ENCODE assay signal across 12 cellular contexts in the genomic region with DNA sequence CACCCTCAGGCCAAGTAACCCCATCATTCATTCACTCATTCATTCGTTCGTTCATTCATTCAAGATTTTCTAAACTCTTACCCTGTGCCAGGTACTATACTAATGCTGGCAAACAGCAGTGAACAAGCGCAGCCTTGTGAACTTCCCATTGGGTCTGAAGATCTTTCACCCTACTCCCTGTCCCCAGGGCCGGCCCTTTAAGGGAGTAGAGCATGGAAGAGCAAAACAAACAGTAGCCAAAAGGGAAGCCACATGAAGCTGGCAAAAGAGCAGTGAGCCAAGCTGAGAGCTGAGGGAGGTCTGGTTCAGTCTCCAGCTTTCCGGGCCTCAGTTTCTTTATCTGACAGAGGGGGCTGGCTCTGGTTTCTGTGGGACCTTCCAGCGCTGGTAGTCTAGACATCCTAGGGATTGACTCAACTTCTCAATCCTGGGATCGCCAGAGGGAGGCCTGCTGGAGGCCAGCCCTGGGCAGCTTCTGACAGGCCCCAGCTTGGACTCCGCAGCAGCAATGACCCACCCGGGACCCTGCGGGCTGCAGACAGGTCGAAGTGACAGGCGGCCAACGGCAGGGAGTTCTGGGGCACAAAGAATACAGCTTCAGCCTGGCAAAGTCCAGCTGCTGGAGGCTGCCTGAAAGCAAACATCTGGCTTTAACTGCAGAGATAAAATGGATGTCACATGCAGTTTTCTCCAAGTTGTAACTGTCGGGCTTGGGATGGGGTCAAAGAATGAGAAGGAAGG. TPM values are rescaled to one million over a fixed set of nuclear protein-coding genes. Genes with fewer than 3 reads are reported as not detected.
DNase-seq lines count a peak whose midpoint lies in the region; ATAC-seq and TF ChIP-seq lines count a peak whose summit lies in the region.
"Had no signal": no experiment of that assay in that cellular context is flagged by ENCODE, and none has a peak within 500 bp of the region (broad histone marks: within the 10 kb centered on the region; RNA-seq: fewer than 3 reads in every experiment).

No MANE protein-coding gene starts in this region.

- no peak for TF ChIP-seq CTCF in activated CD8-positive, alpha-beta T cell treated with anti-CD3 and anti-CD28 coated beads for 36 hours (IDR thresholded peaks at IDR 0.05)
- TF ChIP-seq CTCF in endodermal cell (conservative IDR thresholded peaks at IDR 0.05) (no peak), nephron progenitor cell (IDR thresholded peaks at IDR 0.05) (no peak)

- WGBS in endodermal cell (ENCODE audit: insufficient coverage in 1 of 2, insufficient read length in 1 of 2), 2 experiments: 93 to 98% methylated on average over 8 to 14 of the region's 14 CpGs
- WGBS in urinary bladder: 38% methylated on average over 14 of the region's 14 CpGs

- H3K4me3 Mint-ChIP-seq in activated CD8-positive, alpha-beta T cell treated with anti-CD3 and anti-CD28 coated beads for 36 hours: peak overlapping the region; percentile 37
- no peak overlapping the region for H3K4me3 Mint-ChIP-seq in activated CD8-positive, alpha-beta T cell treated with anti-CD3 and anti-CD28 coated beads, Interleukin-2, amount 10 ng/mL, durations not matched to agents 7 days and 5 days
- H3K4me3 Mint-ChIP-seq in endodermal cell (no peak overlapping the region), nephron progenitor cell (no peak overlapping the region)

- no peak overlapping the region for H3K9ac ChIP-seq in endodermal cell (ENCODE audit: extremely low read depth, low read length, poor library complexity, severe bottlenecking)
- H3K9ac ChIP-seq in muscle layer of colon (ENCODE audit: low read length): peak overlapping the region; percentile 55

- no peaks in the 10 kb centered on the region for H3K9me3 ChIP-seq in endodermal cell (ENCODE audit: control insufficient read depth, low read length)
- H3K9me3 ChIP-seq in muscle layer of colon (ENCODE audit: low read length): no peaks in the 10 kb centered on the region

- no peaks in the 10 kb centered on the region for H3K9me3 Mint-ChIP-seq in activated CD8-positive, alpha-beta T cell treated with anti-CD3 and anti-CD28 coated beads for 36 hours
- H3K9me3 Mint-ChIP-seq in activated CD8-positive, alpha-beta T cell treated with anti-CD3 and anti-CD28 coated beads, Interleukin-2, amount 10 ng/mL, durations not matched to agents 7 days and 5 days (ENCODE audit: insufficient read depth): no peaks in the 10 kb centered on the region
- no peaks in the 10 kb centered on the region for H3K9me3 Mint-ChIP-seq in endodermal cell
- no peaks in the 10 kb centered on the region for H3K9me3 Mint-ChIP-seq in nephron progenitor cell

- H3K27me3 Mint-ChIP-seq in activated CD8-positive, alpha-beta T cell treated with anti-CD3 and anti-CD28 coated beads for 36 hours: no peaks in the 10 kb centered on the region
- no peaks in the 10 kb centered on the region for H3K27me3 Mint-ChIP-seq in activated CD8-positive, alpha-beta T cell treated with anti-CD3 and anti-CD28 coated beads, Interleukin-2, amount 10 ng/mL, durations not matched to agents 7 days and 5 days (ENCODE audit: low read depth)
- no peaks in the 10 kb centered on the region for H3K27me3 Mint-ChIP-seq in endodermal cell (ENCODE audit: insufficient read depth)
- peaks cover 3% of the 10 kb centered on the region for H3K27me3 Mint-ChIP-seq in nephron progenitor cell (ENCODE audit: low read depth, poor library complexity)

- CTCF ChIA-PET in activated CD8-positive, alpha-beta T cell treated with anti-CD3 and anti-CD28 coated beads for 36 hours (lab: Charles Lee): interaction anchor here (1.0 to 1.5 kb wide), 3 partner anchors 12 to 30 kb away, joined by 3 read pairs; no protein-coding TSS in a partner anchor
- CTCF ChIA-PET in activated CD8-positive, alpha-beta T cell treated with anti-CD3 and anti-CD28 coated beads, Interleukin-2, amount 10 ng/mL, durations not matched to agents 7 days and 5 days (lab: Charles Lee): interaction anchor here (1.1 to 2.9 kb wide), 3 partner anchors 26 to 41 kb away, joined by 3 to 10 read pairs (median 3); no protein-coding TSS in a partner anchor

- H3K27me3 ChIP-seq in endodermal cell (ENCODE audit: control insufficient read depth, insufficient read depth, low read length, poor library complexity, severe bottlenecking) (no peaks in the 10 kb centered on the region), muscle layer of colon (ENCODE audit: control insufficient read depth in 1 of 2, insufficient read depth in 2 of 2, low read length in 2 of 2) (no peaks in the 10 kb centered on the region)

- DNase-seq in activated CD8-positive, alpha-beta T cell treated with anti-CD3 and anti-CD28 coated beads for 36 hours: no peak
- no peak for DNase-seq in activated CD8-positive, alpha-beta T cell treated with anti-CD3 and anti-CD28 coated beads, Interleukin-2, amount 10 ng/mL, durations not matched to agents 7 days and 5 days
- DNase-seq in endodermal cell: no peak
- no peak for DNase-seq in COR-L47 (lab: John Stamatoyannopoulos, UW)
- DNase-seq in nephron progenitor cell: no peak
- no peak for DNase-seq in NCI-H146 treated with DMSO at 0.1 percent for 48 hours (lab: John Stamatoyannopoulos, UW; ENCODE audit: unreplicated experiment)
- DNase-seq: 8988T; activated CD8-positive, alpha-beta memory T cell treated with anti-CD3 and anti-CD28 coated beads, Interleukin-2, amount 50 U/mL, for 4 hours; NCI-H1694; SIG-M5 had no signal

- H3K36me3 ChIP-seq in endodermal cell (ENCODE audit: control insufficient read depth, insufficient read depth, low read length): peaks cover 37% of the 10 kb centered on the region
- H3K36me3 ChIP-seq in muscle layer of colon (ENCODE audit: insufficient read depth, low read length): no peaks in the 10 kb centered on the region
- H3K36me3 ChIP-seq in urinary bladder (ENCODE audit: insufficient read depth): no peaks in the 10 kb centered on the region

- H3K4me1 Mint-ChIP-seq in activated CD8-positive, alpha-beta T cell treated with anti-CD3 and anti-CD28 coated beads for 36 hours (ENCODE audit: low read depth): peaks cover 88% of the 10 kb centered on the region
- peaks cover 85% of the 10 kb centered on the region for H3K4me1 Mint-ChIP-seq in activated CD8-positive, alpha-beta T cell treated with anti-CD3 and anti-CD28 coated beads, Interleukin-2, amount 10 ng/mL, durations not matched to agents 7 days and 5 days (ENCODE audit: low read depth)
- peaks cover 56% of the 10 kb centered on the region for H3K4me1 Mint-ChIP-seq in endodermal cell
- peaks cover 83% of the 10 kb centered on the region for H3K4me1 Mint-ChIP-seq in nephron progenitor cell

- H3K4me3 ChIP-seq in endodermal cell (ENCODE audit: low read length) (no peak overlapping the region), muscle layer of colon (ENCODE audit: low read depth in 1 of 2, low read length in 2 of 2) (peak overlapping the region in 1 of 2 donors; percentile 46), urinary bladder (ENCODE audit: low read depth, low read length) (no peak overlapping the region)

- ATAC-seq in activated CD8-positive, alpha-beta T cell treated with anti-CD3 and anti-CD28 coated beads for 36 hours: no peak
- ATAC-seq in activated CD8-positive, alpha-beta T cell treated with anti-CD3 and anti-CD28 coated beads, Interleukin-2, amount 10 ng/mL, durations not matched to agents 7 days and 5 days: no peak

- intact Hi-C loops in activated CD8-positive, alpha-beta T cell treated with anti-CD3 and anti-CD28 coated beads for 36 hours (cut with micrococcal nuclease): no loop called here

- H3K4me1 ChIP-seq in endodermal cell (ENCODE audit: control insufficient read depth, insufficient read depth, low read length) (peaks cover 5% of the 10 kb centered on the region), muscle layer of colon (ENCODE audit: insufficient read depth, low read length) (peaks cover 89% of the 10 kb centered on the region), urinary bladder (ENCODE audit: insufficient read depth) (peaks cover 6% of the 10 kb centered on the region)

- no peak overlapping the region for H3K27ac ChIP-seq in endodermal cell (ENCODE audit: low read depth, low read length)
- H3K27ac ChIP-seq in muscle layer of colon (ENCODE audit: low read depth, low read length): peak overlapping the region; percentile 99
- H3K27ac ChIP-seq in urinary bladder (ENCODE audit: low read depth): peak overlapping the region; percentile 46

- H3K27ac Mint-ChIP-seq in activated CD8-positive, alpha-beta T cell treated with anti-CD3 and anti-CD28 coated beads for 36 hours: peak overlapping the region; percentile 91
- no peak overlapping the region for H3K27ac Mint-ChIP-seq in activated CD8-positive, alpha-beta T cell treated with anti-CD3 and anti-CD28 coated beads, Interleukin-2, amount 10 ng/mL, durations not matched to agents 7 days and 5 days
- H3K27ac Mint-ChIP-seq in endodermal cell (peak overlapping the region; percentile 61), nephron progenitor cell (no peak overlapping the region)

- peaks cover 50% of the 10 kb centered on the region for H3K36me3 Mint-ChIP-seq in activated CD8-positive, alpha-beta T cell treated with anti-CD3 and anti-CD28 coated beads for 36 hours (ENCODE audit: low read depth)
- peaks cover 9% of the 10 kb centered on the region for H3K36me3 Mint-ChIP-seq in activated CD8-positive, alpha-beta T cell treated with anti-CD3 and anti-CD28 coated beads, Interleukin-2, amount 10 ng/mL, durations not matched to agents 7 days and 5 days (ENCODE audit: low read depth)
- H3K36me3 Mint-ChIP-seq in endodermal cell (ENCODE audit: low read depth): peaks cover 34% of the 10 kb centered on the region
- H3K36me3 Mint-ChIP-seq in nephron progenitor cell (ENCODE audit: low read depth): peaks cover 4% of the 10 kb centered on the region

- POLR2A ChIA-PET in activated CD8-positive, alpha-beta T cell treated with anti-CD3 and anti-CD28 coated beads for 36 hours (lab: Charles Lee): interaction anchor here (0.6 to 2.6 kb wide), 6 partner anchors 8 to 240 kb away, joined by 3 to 8 read pairs (median 4); a partner anchor contains a TSS
- POLR2A ChIA-PET in activated CD8-positive, alpha-beta T cell treated with anti-CD3 and anti-CD28 coated beads, Interleukin-2, amount 10 ng/mL, durations not matched to agents 7 days and 5 days (lab: Charles Lee): interaction anchor here (1.3 kb wide), 1 partner anchor 26 kb away, joined by 3 read pairs; no protein-coding TSS in a partner anchor

RNA-seq across cellular contexts. Expression of a gene that starts 27.1 kb away (rescaled TPM):
- 100 to 1,000 TPM; 214 TPM for total RNA-seq in activated CD8-positive, alpha-beta T cell treated with anti-CD3 and anti-CD28 coated beads for 36 hours
- total RNA-seq in activated CD8-positive, alpha-beta T cell treated with anti-CD3 and anti-CD28 coated beads, Interleukin-2, amount 10 ng/mL, durations not matched to agents 7 days and 5 days: 10 to 100 TPM; 51.4 to 56.1 TPM
- 100 to 1,000 TPM; 190 to 275 TPM for total RNA-seq in endodermal cell
- polyA plus RNA-seq in endodermal cell (2013, experiment 1 of 2): 115 TPM
- 126 TPM for polyA plus RNA-seq in endodermal cell (2013, experiment 2 of 2)
- 150 TPM for total RNA-seq in urinary bladder
- polyA plus RNA-seq in urinary bladder: 723 TPM

Comparison
In these comparisons a context has a peak if more than half of its experiments do, and no peak if none do; other contexts are left out.
1. H3K27ac Mint-ChIP-seq: peak in activated CD8-positive, alpha-beta T cell treated with anti-CD3 and anti-CD28 coated beads for 36 hours (single experiment) and endodermal cell (single experiment); none in activated CD8-positive, alpha-beta T cell treated with anti-CD3 and anti-CD28 coated beads, Interleukin-2, amount 10 ng/mL, durations not matched to agents 7 days and 5 days (single experiment) and nephron progenitor cell (single experiment).